Comparison of ENCODE assay signal across 33 cellular contexts in genomic region chr4:57679969-57680368, GRCh38.
DNase-seq lines count a peak whose midpoint lies in the region; ATAC-seq, FAIRE-seq and TF ChIP-seq lines count a peak whose summit lies in the region.
"Had no signal": no experiment of that assay in that cellular context is flagged by ENCODE, and none has a peak within 500 bp of the region (broad histone marks: within the 10 kb centered on the region; RNA-seq: fewer than 3 reads in every experiment).

No MANE protein-coding gene starts in this region.

- H3K79me1 ChIP-seq in mesenchymal stem cell (replicated peaks; ENCODE audit: low read length, poor library complexity, severe bottlenecking): no peaks in the 10 kb centered on the region

- no peak overlapping the region for H2BK12ac ChIP-seq in mesenchymal stem cell (ENCODE audit: low read length in 2 of 2)

- H2AFZ ChIP-seq in HepG2 (ENCODE audit: low read length): no peak overlapping the region
- no peak overlapping the region for H2AFZ ChIP-seq in mesenchymal stem cell (ENCODE audit: low read depth, low read length)

- H2BK5ac ChIP-seq in mesenchymal stem cell (ENCODE audit: low read depth, low read length, poor library complexity, severe bottlenecking): no peak overlapping the region

- H3K4me2 ChIP-seq in HepG2 (ENCODE audit: low read depth, low read length): no peak overlapping the region
- no peak overlapping the region for H3K4me2 ChIP-seq in mesenchymal stem cell (ENCODE audit: low read length, poor library complexity, severe bottlenecking)
- H3K4me2 ChIP-seq: A549; BLaER1; BLaER1 treated with 17β-estradiol and CSF1 and Interleukin-3, amounts not matched to agents 10 nM and 100 nM had no signal

- TF ChIP-seq POLR2A in HepG2 (IDR thresholded peaks at IDR 0.05; ENCODE audit: insufficient read depth in 1 of 2, low read depth in 2 of 2, low read length in 2 of 2): no peak
- TF ChIP-seq POLR2A in right lobe of liver (IDR thresholded peaks at IDR 0.05): no peak

- H3K4me3 Mint-ChIP-seq in mesothelial cell of epicardium: no peak overlapping the region
- H3K4me3 Mint-ChIP-seq: B cell; CD14-positive monocyte; CD4-positive, alpha-beta memory T cell; CD4-positive, alpha-beta T cell; CD4-positive, CD25-positive, alpha-beta regulatory T cell; CD8-positive, alpha-beta memory T cell; CD8-positive, alpha-beta T cell had no signal

- H3K27ac Mint-ChIP-seq in mesothelial cell of epicardium: no peak overlapping the region
- H3K27ac Mint-ChIP-seq: B cell; CD14-positive monocyte; CD4-positive, alpha-beta memory T cell; CD4-positive, alpha-beta T cell; CD4-positive, CD25-positive, alpha-beta regulatory T cell; CD8-positive, alpha-beta memory T cell; CD8-positive, alpha-beta T cell had no signal

- no peak overlapping the region for H2BK15ac ChIP-seq in mesenchymal stem cell (ENCODE audit: low read depth, poor library complexity, severe bottlenecking)

- peaks cover 5% of the 10 kb centered on the region for H3K9me3 Mint-ChIP-seq in mesothelial cell of epicardium
- H3K9me3 Mint-ChIP-seq: CD8-positive, alpha-beta T cell had no signal

- H3K4me3 ChIP-seq in HepG2 (replicated peaks in 1 of 3; ENCODE audit: insufficient read depth in 1 of 3, low read depth in 2 of 3, low read length in 3 of 3) (no peak overlapping the region), right lobe of liver (no peak overlapping the region), mesenchymal stem cell (ENCODE audit: insufficient read depth in 1 of 2, low read depth in 1 of 2, low read length in 2 of 2) (peak overlapping the region in 1 of 2 experiments; percentile 37)
- H3K4me3 ChIP-seq: A549; BLaER1; BLaER1 treated with 17β-estradiol and CSF1 and Interleukin-3, amounts not matched to agents 10 nM and 100 nM had no signal

- intact Hi-C loops in HepG2 (cut with micrococcal nuclease; ENCODE audit: unreplicated experiment): no loop called here
- intact Hi-C loops in right lobe of liver (cut with DNase I): no loop called here

- H2BK120ac ChIP-seq in mesenchymal stem cell (ENCODE audit: low read depth, low read length): no peak overlapping the region

- H3K36me3 Mint-ChIP-seq in mesothelial cell of epicardium: no peaks in the 10 kb centered on the region
- H3K36me3 Mint-ChIP-seq: CD14-positive monocyte; CD4-positive, alpha-beta memory T cell; CD4-positive, CD25-positive, alpha-beta regulatory T cell; CD8-positive, alpha-beta memory T cell; CD8-positive, alpha-beta T cell had no signal

- no peak overlapping the region for H3K27ac ChIP-seq in HepG2 (ENCODE audit: extremely low read length, insufficient read depth, low read length)
- no peak overlapping the region for H3K27ac ChIP-seq in right lobe of liver
- H3K27ac ChIP-seq in mesenchymal stem cell (ENCODE audit: low read length, poor library complexity, severe bottlenecking): no peak overlapping the region
- H3K27ac ChIP-seq: 22Rv1; A549; BLaER1; BLaER1 treated with 17β-estradiol and CSF1 and Interleukin-3, amounts not matched to agents 10 nM and 100 nM; C4-2B had no signal

- ATAC-seq in HepG2 (no peak), right lobe of liver (no peak)
- ATAC-seq: A549; CD8-positive, alpha-beta T cell had no signal

- H4K20me1 ChIP-seq in HepG2 (ENCODE audit: insufficient read depth, low read length): no peaks in the 10 kb centered on the region
- H4K20me1 ChIP-seq: BLaER1; BLaER1 treated with 17β-estradiol and CSF1 and Interleukin-3, amounts not matched to agents 10 nM and 100 nM had no signal

- FAIRE-seq in HepG2 (lab: Jason Lieb, UNC): no peak
- FAIRE-seq: A204.1, A549, D721Med had no signal

- TF ChIP-seq EP300 in HepG2 (IDR thresholded peaks at IDR 0.05; ENCODE audit: low read depth in 2 of 2, low read length in 2 of 2) (no peak), HepG2 (CRISPR knock-in tag; IDR thresholded peaks at IDR 0.05; ENCODE audit: borderline replicate concordance) (no peak)

- H3K23ac ChIP-seq in mesenchymal stem cell (ENCODE audit: low read length in 2 of 2): no peak overlapping the region

- in situ Hi-C loops in HepG2 (cut with HindIII; ENCODE audit: extremely low pct_ligation_motif_present, low pct_unique_long_range_greater_than_20kb): no loop called here

- H3K18ac ChIP-seq in mesenchymal stem cell (ENCODE audit: low read depth in 1 of 2, low read length in 2 of 2): no peak overlapping the region

- POLR2A ChIA-PET in HepG2 (lab: Yijun Ruan, JAX): no interaction called here

- H3K4ac ChIP-seq in mesenchymal stem cell (ENCODE audit: low read depth in 1 of 2, low read length in 2 of 2): no peak overlapping the region

- H4K91ac ChIP-seq in mesenchymal stem cell (ENCODE audit: low read length): peak overlapping the region; percentile 82

- H3K79me2 ChIP-seq in HepG2 (ENCODE audit: insufficient read depth, low read length): no peaks in the 10 kb centered on the region

- no TSS peak for BruUV-seq in HepG2 (replicated peaks; lab: Mats Ljungman, UMichigan)

- no peaks in the 10 kb centered on the region for H3K9me3 ChIP-seq in HepG2 (ENCODE audit: low read length)
- no peaks in the 10 kb centered on the region for H3K9me3 ChIP-seq in right lobe of liver
- no peaks in the 10 kb centered on the region for H3K9me3 ChIP-seq in mesenchymal stem cell (ENCODE audit: control insufficient read depth, low read length)
- H3K9me3 ChIP-seq: A549, BE2C, BLaER1, Caco-2 had no signal

- TF ChIP-seq RAD21 in HepG2 (CRISPR knock-in tag; IDR thresholded peaks at IDR 0.05): no peak

- no peak for DNase-seq in HepG2 (ENCODE audit: low spot score)
- no peak for DNase-seq in right lobe of liver
- no peak for DNase-seq in mesenchymal stem cell
- DNase-seq in mesothelial cell of epicardium (ENCODE audit: low spot score in 2 of 2, unreplicated experiment in 2 of 2): no peak
- DNase-seq: 8988T; ACHN; AML-193; BE2C; C1 segment of cervical spinal cord; Caco-2; Calu3; CD4-positive, alpha-beta memory T cell; CD4-positive, alpha-beta T cell; CD4-positive, CD25-positive, alpha-beta regulatory T cell; CD8-positive, alpha-beta memory T cell; CD8-positive, alpha-beta T cell; COR-L47; DMS 273 treated with DMSO at 0.1 percent for 48 hours; DMS153; DMS53; DMS79; DMS79 treated with DMSO at 0.1 percent for 48 hours; DND-41; EL had no signal

- no peak overlapping the region for H4K8ac ChIP-seq in mesenchymal stem cell (ENCODE audit: low read length)

- no peaks in the 10 kb centered on the region for H3K27me3 Mint-ChIP-seq in mesothelial cell of epicardium (ENCODE audit: low read depth)
- H3K27me3 Mint-ChIP-seq: B cell; CD4-positive, alpha-beta memory T cell; CD4-positive, alpha-beta T cell; CD4-positive, CD25-positive, alpha-beta regulatory T cell; CD8-positive, alpha-beta memory T cell had no signal

- TF ChIP-seq CTCF in HepG2 (CRISPR knock-in tag; IDR thresholded peaks at IDR 0.05) (no peak), right lobe of liver (IDR thresholded peaks at IDR 0.05) (no peak), mesothelial cell of epicardium (IDR thresholded peaks at IDR 0.05; ENCODE audit: unreplicated experiment) (no peak)

- no peak overlapping the region for H3K9ac ChIP-seq in HepG2 (ENCODE audit: insufficient read depth, low read depth, low read length)
- H3K9ac ChIP-seq in mesenchymal stem cell (ENCODE audit: low read length): no peak overlapping the region
- H3K9ac ChIP-seq: BLaER1; BLaER1 treated with 17β-estradiol and CSF1 and Interleukin-3, amounts not matched to agents 10 nM and 100 nM had no signal

- no peaks in the 10 kb centered on the region for H3K4me1 ChIP-seq in HepG2 (ENCODE audit: insufficient read depth, low read length)
- no peaks in the 10 kb centered on the region for H3K4me1 ChIP-seq in right lobe of liver
- H3K4me1 ChIP-seq in mesenchymal stem cell (ENCODE audit: control insufficient read depth, insufficient read depth, low read depth, low read length): no peaks in the 10 kb centered on the region
- H3K4me1 ChIP-seq: A549; BE2C; BLaER1 treated with 17β-estradiol and CSF1 and Interleukin-3, amounts not matched to agents 10 nM and 100 nM; Caco-2 had no signal

- CTCF ChIA-PET in HepG2 (lab: Yijun Ruan, JAX; ENCODE audit: low intra/inter-chr PET ratio, low total read pairs): no interaction called here

- no peaks in the 10 kb centered on the region for H3K4me1 Mint-ChIP-seq in mesothelial cell of epicardium
- H3K4me1 Mint-ChIP-seq: B cell; CD14-positive monocyte; CD4-positive, alpha-beta memory T cell; CD4-positive, CD25-positive, alpha-beta regulatory T cell; CD8-positive, alpha-beta memory T cell had no signal

- no peaks in the 10 kb centered on the region for H3K36me3 ChIP-seq in HepG2 (replicated peaks in 1 of 2; ENCODE audit: control insufficient read depth in 1 of 2, insufficient read depth in 2 of 2, low read length in 2 of 2)
- no peaks in the 10 kb centered on the region for H3K36me3 ChIP-seq in right lobe of liver
- H3K36me3 ChIP-seq in mesenchymal stem cell (ENCODE audit: control insufficient read depth in 1 of 2, insufficient read depth in 2 of 2, low read depth in 1 of 2, low read length in 2 of 2): no peaks in the 10 kb centered on the region
- H3K36me3 ChIP-seq: BE2C; BLaER1; BLaER1 treated with 17β-estradiol and CSF1 and Interleukin-3, amounts not matched to agents 10 nM and 100 nM had no signal

- H3K27me3 ChIP-seq in HepG2 (ENCODE audit: control insufficient read depth in 1 of 2, insufficient read depth in 2 of 2, low read length in 2 of 2) (no peaks in the 10 kb centered on the region), right lobe of liver (no peaks in the 10 kb centered on the region), mesenchymal stem cell (ENCODE audit: control insufficient read depth in 1 of 2, insufficient read depth in 1 of 2, low read length in 2 of 2) (no peaks in the 10 kb centered on the region)
- H3K27me3 ChIP-seq: BE2C; BLaER1; BLaER1 treated with 17β-estradiol and CSF1 and Interleukin-3, amounts not matched to agents 10 nM and 100 nM had no signal

- no peak overlapping the region for H3K14ac ChIP-seq in mesenchymal stem cell (ENCODE audit: low read length in 2 of 2)

- no peak overlapping the region for H2AK5ac ChIP-seq in mesenchymal stem cell (ENCODE audit: low read length, severe bottlenecking)

- 5% methylated on average over 7 of the region's 7 CpGs for WGBS in HepG2 (ENCODE audit: low lambda C conversion rate)
- 60% methylated on average over 6 of the region's 7 CpGs for WGBS in right lobe of liver (ENCODE audit: insufficient coverage, low coverage, low lambda C conversion rate, missing lambda C conversion rate)
- WGBS in mesenchymal stem cell: 81% methylated on average over 6 of the region's 7 CpGs

TF ChIP-seq in HepG2, 621 proteins besides CTCF, POLR2A, EP300 and RAD21 (continues in another document):
- TF ChIP-seq MNT (IDR thresholded peaks at IDR 0.05): peak; percentile 67
